ENCODE assay signal across 8 cellular contexts in genomic region chr7:47669178-47669878, GRCh38.
A peak's percentile ranks its signal among the peaks of the same experiment; 100 is the strongest.
DNase-seq lines count a peak whose midpoint lies in the region; ATAC-seq and TF ChIP-seq lines count a peak whose summit lies in the region.

No MANE protein-coding gene starts in this region.

- peaks cover 3% of the 10 kb centered on the region for H3K79me2 ChIP-seq in trophoblast cell (ENCODE audit: control insufficient read depth, insufficient read depth, low read length, poor library complexity)

- H4K91ac ChIP-seq in trophoblast cell (ENCODE audit: low read depth, low read length) = peak overlapping the region; percentile 64

- H3K27ac ChIP-seq in trophoblast cell (ENCODE audit: low read depth, low read length) = no peak overlapping the region

- peak overlapping the region; percentile 79 for H2BK120ac ChIP-seq in trophoblast cell (ENCODE audit: insufficient read depth, low read length, poor library complexity)

- no peaks in the 10 kb centered on the region for H3K27me3 ChIP-seq in trophoblast cell (ENCODE audit: insufficient read depth, low read length)

- peaks cover 17% of the 10 kb centered on the region for H3K79me1 ChIP-seq in trophoblast cell (ENCODE audit: low read length)

- ATAC-seq in HG03135 (IDR thresholded peaks at IDR 0.05; ENCODE audit: unreplicated experiment) (peak; percentile 61), omental fat pad (ENCODE audit: low FRiP score) (no peak)

- H3K4me1 ChIP-seq in trophoblast cell (ENCODE audit: control insufficient read depth in 1 of 2, insufficient read depth in 2 of 2, low read length in 2 of 2) = peaks cover 16% of the 10 kb centered on the region in 2 experiments

- no peaks in the 10 kb centered on the region for H3K36me3 ChIP-seq in trophoblast cell (ENCODE audit: control insufficient read depth in 1 of 2, insufficient read depth in 2 of 2, low read length in 2 of 2)

- H4K12ac ChIP-seq in trophoblast cell (ENCODE audit: low read depth, low read length) = no peak overlapping the region

- no peak overlapping the region for H3K23ac ChIP-seq in trophoblast cell (ENCODE audit: low read length)

- peak overlapping the region; percentile 88 for H2BK12ac ChIP-seq in trophoblast cell (ENCODE audit: low read length)

- H3K4me3 ChIP-seq in fibroblast of mammary gland (ENCODE audit: control insufficient read depth, low read depth, low read length) (no peak overlapping the region), trophoblast cell (ENCODE audit: low read depth, low read length) (no peak overlapping the region)

- no peak overlapping the region for H2AFZ ChIP-seq in trophoblast cell (ENCODE audit: insufficient read depth, low read length, poor library complexity)

- H2AK5ac ChIP-seq in trophoblast cell (ENCODE audit: low read length) = peak overlapping the region; percentile 20

- no peaks in the 10 kb centered on the region for H3K9me3 ChIP-seq in trophoblast cell (ENCODE audit: insufficient read depth, low read depth, low read length)

- TF ChIP-seq CTCF in fibroblast of mammary gland (conservative IDR thresholded peaks at IDR 0.05; ENCODE audit: control insufficient read depth, insufficient read depth, low read depth, low read length) (peak; percentile 27), omental fat pad (IDR thresholded peaks at IDR 0.05) (no peak)

- H3K4me2 ChIP-seq in trophoblast cell (ENCODE audit: low read length) = no peak overlapping the region

- H3K14ac ChIP-seq in trophoblast cell (ENCODE audit: low read length) = peak overlapping the region; percentile 7

- peak overlapping the region; percentile 4 for H3K4ac ChIP-seq in trophoblast cell (ENCODE audit: low read depth, low read length)

- WGBS in trophoblast cell (ENCODE audit: extremely low coverage, insufficient coverage, insufficient read length) = no CpG with 5 or more reads among the region's 10 CpGs

- H3K18ac ChIP-seq in trophoblast cell (ENCODE audit: low read length) = peak overlapping the region; percentile 31

- no peak overlapping the region for H3K9ac ChIP-seq in trophoblast cell (ENCODE audit: low read length)

- no peak overlapping the region for H2BK5ac ChIP-seq in trophoblast cell (ENCODE audit: low read depth, low read length, poor library complexity)

- peak overlapping the region; percentile 3 for H4K8ac ChIP-seq in trophoblast cell (ENCODE audit: low read depth, low read length)

- peak; percentile 7 to 12 for DNase-seq in AML-193 (lab: John Stamatoyannopoulos, UW)
- peak; percentile 61 for DNase-seq in GM19238 (ENCODE audit: insufficient read length, low spot score)
- DNase-seq in RKO (ENCODE audit: low spot score) = peak; percentile 46
- DNase-seq in fibroblast of mammary gland (ENCODE audit: low read depth) = peak; percentile 98
- peak; percentile 82 to 86 for DNase-seq in trophoblast cell
- DNase-seq in omental fat pad (ENCODE audit: low spot score) = no peak
- DNase-seq in NCI-H128 (lab: John Stamatoyannopoulos, UW; ENCODE audit: unreplicated experiment) = no peak

Comparison
In these comparisons a context has a peak if more than half of its experiments do, and no peak if none do; other contexts are left out.
1. DNase-seq: peak in AML-193 (2 of 2), GM19238 (single experiment), RKO (single experiment), fibroblast of mammary gland (single experiment) and trophoblast cell (2 of 2); none in omental fat pad (single experiment) and NCI-H128 (single experiment).